Comparison of ENCODE assay signal across 13 cellular contexts in genomic region chr1:62321438-62321837, GRCh38. TPM values are rescaled to one million over a fixed set of nuclear protein-coding genes. Genes with fewer than 3 reads are reported as not detected.
A peak's percentile ranks its signal among the peaks of the same experiment; 100 is the strongest.
DNase-seq lines count a peak whose midpoint lies in the region; ATAC-seq and TF ChIP-seq lines count a peak whose summit lies in the region.
"Had no signal": no experiment of that assay in that cellular context is flagged by ENCODE, and none has a peak within 500 bp of the region (broad histone marks: within the 10 kb centered on the region; RNA-seq: fewer than 3 reads in every experiment).

No MANE protein-coding gene starts in this region.

- H3K9ac ChIP-seq in mammary epithelial cell (ENCODE audit: insufficient read depth, low read length) (no peak overlapping the region), mesendoderm (ENCODE audit: low read length) (no peak overlapping the region)

- POLR2A ChIA-PET in Caco-2 (lab: Charles Lee), result no interaction called here
- POLR2A ChIA-PET in WTC11 (lab: Charles Lee), result interaction anchor here (0.6 kb wide), 1 partner anchor 185 kb away, joined by 3 read pairs; no protein-coding TSS in a partner anchor

- H3K9me3 ChIP-seq in Caco-2 (no peaks in the 10 kb centered on the region), mammary epithelial cell (replicated peaks; ENCODE audit: insufficient read depth, low read length) (no peaks in the 10 kb centered on the region)
- H3K9me3 ChIP-seq: neutrophil, tibial artery had no signal

- H2BK120ac ChIP-seq in mesendoderm (ENCODE audit: low read depth, low read length), result no peak overlapping the region

- no peak overlapping the region for H3K23ac ChIP-seq in mesendoderm (ENCODE audit: low read length)

- H3K9me3 Mint-ChIP-seq in Caco-2 (ENCODE audit: unreplicated experiment) (no peaks in the 10 kb centered on the region), WTC11 (no peaks in the 10 kb centered on the region)

- no peak overlapping the region for H3K4me3 ChIP-seq in Caco-2 (ENCODE audit: low read depth, low read length)
- H3K4me3 ChIP-seq in mammary epithelial cell (replicated peaks in 1 of 3; ENCODE audit: insufficient read depth in 1 of 3, low read depth in 2 of 3, low read length in 3 of 3), result no peak overlapping the region
- no peak overlapping the region for H3K4me3 ChIP-seq in mesendoderm (ENCODE audit: low read length)
- H3K4me3 ChIP-seq: tibial artery had no signal

- peaks cover 12% of the 10 kb centered on the region for H3K4me1 ChIP-seq in Caco-2
- H3K4me1 ChIP-seq in mammary epithelial cell (ENCODE audit: insufficient read depth, low read length), result peaks cover 30% of the 10 kb centered on the region
- no peaks in the 10 kb centered on the region for H3K4me1 ChIP-seq in mesendoderm (ENCODE audit: control insufficient read depth, low read depth, low read length)

- ATAC-seq in WTC11 (no peak), Right ventricle myocardium superior (ENCODE audit: poor library complexity) (no peak), GM21786 (IDR thresholded peaks at IDR 0.05; ENCODE audit: unreplicated experiment) (no peak)

- CTCF ChIA-PET in Caco-2 (lab: Charles Lee) (no interaction called here), mammary epithelial cell (lab: Charles Lee; ENCODE audit: low non-redundant PET) (no interaction called here), WTC11 (lab: Charles Lee) (interaction anchor here (1.5 kb wide), 1 partner anchor 59 kb away, joined by 4 read pairs; no protein-coding TSS in a partner anchor)

- H3K27me3 Mint-ChIP-seq in Caco-2 (ENCODE audit: insufficient read depth, unreplicated experiment) (no peaks in the 10 kb centered on the region), WTC11 (ENCODE audit: low read depth) (peaks cover 59% of the 10 kb centered on the region)

- no peak overlapping the region for H2BK15ac ChIP-seq in mesendoderm (replicated peaks; ENCODE audit: low read depth)

- peak overlapping the region; percentile 23 for H2AFZ ChIP-seq in mammary epithelial cell (ENCODE audit: low read depth, low read length)

- peak overlapping the region; percentile 30 for H3K56ac ChIP-seq in mesendoderm (ENCODE audit: low read length)

- peak overlapping the region; percentile 80 for H3K18ac ChIP-seq in mesendoderm (ENCODE audit: low read length)

- peak overlapping the region; percentile 37 for H3K4me2 ChIP-seq in mammary epithelial cell (ENCODE audit: insufficient read depth, low read depth, low read length)
- no peak overlapping the region for H3K4me2 ChIP-seq in mesendoderm (ENCODE audit: low read length)

- H4K8ac ChIP-seq in mesendoderm (ENCODE audit: low read depth, low read length), result no peak overlapping the region

- H3K36me3 Mint-ChIP-seq in Caco-2 (ENCODE audit: insufficient read depth, unreplicated experiment) (no peaks in the 10 kb centered on the region), WTC11 (no peaks in the 10 kb centered on the region)

- H3K79me2 ChIP-seq in mammary epithelial cell (ENCODE audit: insufficient read depth, low read length), result no peaks in the 10 kb centered on the region
- H3K79me2 ChIP-seq in mesendoderm (ENCODE audit: control insufficient read depth, insufficient read depth, low read length), result no peaks in the 10 kb centered on the region

- no peaks in the 10 kb centered on the region for H3K36me3 ChIP-seq in Caco-2 (ENCODE audit: control insufficient read depth, insufficient read depth, low read length)
- H3K36me3 ChIP-seq in mammary epithelial cell (ENCODE audit: insufficient read depth, low read length), result no peaks in the 10 kb centered on the region
- H3K36me3 ChIP-seq in mesendoderm (ENCODE audit: control insufficient read depth, insufficient read depth, low read length), result no peaks in the 10 kb centered on the region
- H3K36me3 ChIP-seq: neutrophil, tibial artery, WERI-Rb-1 had no signal

- no peak overlapping the region for H2BK5ac ChIP-seq in mesendoderm (ENCODE audit: low read length)

- H3K4ac ChIP-seq in mesendoderm (ENCODE audit: low read depth, low read length), result no peak overlapping the region

- no peaks in the 10 kb centered on the region for H4K20me1 ChIP-seq in mammary epithelial cell (ENCODE audit: insufficient read depth, low read length)

- TF ChIP-seq CTCF in Caco-2 (IDR thresholded peaks at IDR 0.05; ENCODE audit: insufficient read depth in 1 of 2, low read depth in 1 of 2, low read length in 1 of 2, severe bottlenecking in 1 of 2, unreplicated experiment in 1 of 2) (no peak), mammary epithelial cell (conservative IDR thresholded peaks at IDR 0.05 in 1 of 2, IDR thresholded peaks at IDR 0.05 in 1 of 2; ENCODE audit: extremely low read depth in 1 of 2, insufficient read depth in 1 of 2, low read depth in 1 of 2, low read length in 2 of 2) (no peak), WTC11 (IDR thresholded peaks at IDR 0.05) (no peak)

- no peak for DNase-seq in Caco-2
- peak; percentile 96 for DNase-seq in M059J (ENCODE audit: low read depth)
- peak; percentile 96 for DNase-seq in mammary epithelial cell
- peak; percentile 88 for DNase-seq in mesendoderm
- no peak for DNase-seq in WTC11 (ENCODE audit: low spot score)
- DNase-seq in Right ventricle myocardium superior, result no peak
- no peak for DNase-seq in cortex of kidney (lab: John Stamatoyannopoulos, UW)
- DNase-seq: dermis blood vessel endothelial cell, NCI-H1105, tibial artery, WERI-Rb-1 had no signal

- H2AK5ac ChIP-seq in mesendoderm (ENCODE audit: low read length), result no peak overlapping the region

- dilution Hi-C loops in mammary epithelial cell (cut with HindIII; ENCODE audit: low sequenced_read_pairs), result no loop called here

- H3K27me3 ChIP-seq in Caco-2 (replicated peaks; ENCODE audit: control insufficient read depth, insufficient read depth, low read length), result no peaks in the 10 kb centered on the region
- H3K27me3 ChIP-seq in mammary epithelial cell (ENCODE audit: insufficient read depth, low read length), result no peaks in the 10 kb centered on the region
- peaks cover 13% of the 10 kb centered on the region for H3K27me3 ChIP-seq in mesendoderm (ENCODE audit: insufficient read depth, low read length, poor library complexity)

- peaks cover 10% of the 10 kb centered on the region for H3K4me1 Mint-ChIP-seq in Caco-2 (ENCODE audit: low read depth, unreplicated experiment)
- peaks cover 12% of the 10 kb centered on the region for H3K4me1 Mint-ChIP-seq in WTC11

- H3K27ac Mint-ChIP-seq in Caco-2 (ENCODE audit: unreplicated experiment) (peak overlapping the region; percentile 20), WTC11 (no peak overlapping the region)

- no TSS peak for BruUV-seq in Caco-2 (replicated peaks; lab: Mats Ljungman, UMichigan)
- BruUV-seq in mammary epithelial cell (replicated peaks; lab: Mats Ljungman, UMichigan), result no TSS peak

- H3K27ac ChIP-seq in mammary epithelial cell (ENCODE audit: insufficient read depth, low read depth, low read length) (peak overlapping the region; percentile 26), mesendoderm (ENCODE audit: low read depth, low read length) (no peak overlapping the region)
- H3K27ac ChIP-seq: neutrophil, tibial artery, WERI-Rb-1 had no signal

- H3K4me3 Mint-ChIP-seq in Caco-2 (ENCODE audit: unreplicated experiment) (no peak overlapping the region), WTC11 (no peak overlapping the region)

- intact Hi-C loops in Caco-2 (cut with micrococcal nuclease; ENCODE audit: unreplicated experiment), result no loop called here
- intact Hi-C loops in mammary epithelial cell (cut with micrococcal nuclease), result loop anchor here (5.0 kb wide), 1 partner anchor 89 kb away; no protein-coding TSS in a partner anchor
- intact Hi-C loops in Right ventricle myocardium superior (cut with DNase I), result no loop called here

- 0% methylated on average over 2 of the region's 2 CpGs for WGBS in mammary epithelial cell (ENCODE audit: low coverage, missing lambda C conversion rate)
- no CpG with 5 or more reads among the region's 2 CpGs for WGBS in mesendoderm (ENCODE audit: extremely low coverage, insufficient coverage, low lambda C conversion rate)

- H3K79me1 ChIP-seq in mesendoderm (ENCODE audit: low read length), result no peaks in the 10 kb centered on the region

- in situ Hi-C loops in mammary epithelial cell (cut with MboI; ENCODE audit: low sequenced_read_pairs in 2 of 2), result no loop called here

- no peak overlapping the region for H4K5ac ChIP-seq in mesendoderm (ENCODE audit: low read length)

TF ChIP-seq in WTC11, 78 proteins besides CTCF, POLR2A, EP300 and RAD21 (continues in another document):
- TF ChIP-seq NR2C2 (CRISPR knock-in tag; IDR thresholded peaks at IDR 0.05), result no peak
- no peak for TF ChIP-seq ZMAT4 (CRISPR knock-in tag; IDR thresholded peaks at IDR 0.05)
- TF ChIP-seq STAT6 (CRISPR knock-in tag; conservative IDR thresholded peaks at IDR 0.05; ENCODE audit: low read depth), result no peak
- TF ChIP-seq TP53 (CRISPR knock-in tag; IDR thresholded peaks at IDR 0.05), result no peak

RNA-seq across cellular contexts. Expression of gene KANK4, which starts 2.2 kb away (rescaled TPM):
- total RNA-seq in Caco-2 (2022) (18.9 and 21.5 TPM in 2 replicates), mammary epithelial cell (10 to 100 TPM in 1 of 2 donors, 1 to 10 TPM in 1; 4.5 to 32.2 TPM), WTC11 (2021) (0.23 to 0.55 TPM (median 0.35 TPM) in 3 replicates), Right ventricle myocardium superior (0.38 TPM)
- 21.4 and 27.2 TPM in 2 replicates for total RNA-seq in M059J (2014; rRNA removed; shearing (Covaris generic))
- polyA plus RNA-seq in mammary epithelial cell, result 2.9 TPM
- 8.1 TPM for polyA minus RNA-seq in mammary epithelial cell
- 0.17 TPM for polyA plus RNA-seq in mesendoderm (2013, experiment 1 of 2)
- 0.22 TPM for polyA plus RNA-seq in mesendoderm (2013, experiment 2 of 2)
- total RNA-seq: dermis blood vessel endothelial cell had no signal

Comparison
In these comparisons a context has a peak if more than half of its experiments do, and no peak if none do; other contexts are left out.
1. DNase-seq: peak in M059J (single experiment), mammary epithelial cell (single experiment) and mesendoderm (single experiment); none in Caco-2 (0 of 2), WTC11 (single experiment), Right ventricle myocardium superior (single experiment) and cortex of kidney (single experiment).